In genomic region chr1:51616903-51617708, GRCh38 we compare ENCODE assay signal across 8 cellular contexts. TPM values are rescaled to one million over a fixed set of nuclear protein-coding genes. Genes with fewer than 3 reads are reported as not detected.
DNase-seq lines count a peak whose midpoint lies in the region; ATAC-seq lines count a peak whose summit lies in the region.

Gene OSBPL9, plus strand, starts transcription at chr1:51617092. Its CDS starts 19 bp downstream, at chr1:51617111.

- peak within 1 kb of the TSS; percentile 94 for H3K27ac Mint-ChIP-seq in activated CD8-positive, alpha-beta memory T cell treated with anti-CD3 and anti-CD28 coated beads, Interleukin-2, amount 10 ng/mL, durations not matched to agents 7 days and 5 days

- no peaks in the 10 kb centered on the region for H3K36me3 ChIP-seq in HUES48 (ENCODE audit: control insufficient read depth, insufficient read depth, low read length)
- no peaks in the 10 kb centered on the region for H3K36me3 ChIP-seq in NT2/D1 (ENCODE audit: insufficient read depth, insufficient read length, low read length)
- H3K36me3 ChIP-seq in endocrine pancreas (ENCODE audit: control insufficient read depth, insufficient read depth, low read length): no peaks in the 10 kb centered on the region
- no peaks in the 10 kb centered on the region for H3K36me3 ChIP-seq in mesodermal cell (ENCODE audit: control insufficient read depth, insufficient read depth, low read length)

- H3K9me3 Mint-ChIP-seq in activated CD8-positive, alpha-beta memory T cell treated with anti-CD3 and anti-CD28 coated beads, Interleukin-2, amount 10 ng/mL, durations not matched to agents 7 days and 5 days (ENCODE audit: low read depth): no peaks in the 10 kb centered on the region

- 0 to 1% methylated on average over 28 to 44 of the region's 45 CpGs for WGBS in mesodermal cell (ENCODE audit: insufficient coverage in 2 of 2), 2 experiments

- H3K9ac ChIP-seq in HUES48 (ENCODE audit: low read depth, low read length) (peak within 1 kb of the TSS; percentile 95), NT2/D1 (ENCODE audit: insufficient read length, low read depth) (peak within 1 kb of the TSS; percentile 76), endocrine pancreas (ENCODE audit: control insufficient read depth, insufficient read depth, low read length) (peak within 1 kb of the TSS; percentile 96)

- DNase-seq in COLO829 (ENCODE audit: low spot score): peak; percentile 86
- DNase-seq in NT2/D1 (ENCODE audit: low read depth, low spot score): peak; percentile 93
- peak; percentile 93 for DNase-seq in activated CD8-positive, alpha-beta memory T cell treated with anti-CD3 and anti-CD28 coated beads, Interleukin-2, amount 10 ng/mL, durations not matched to agents 7 days and 5 days
- peak; percentile 61 for DNase-seq in stimulated activated CD8-positive, alpha-beta memory T cell treated with anti-CD3 and anti-CD28 coated beads, Interleukin-15, amount 100 ng/mL, for 24 hours (ENCODE audit: low read depth)

- H3K27me3 ChIP-seq in HUES48 (ENCODE audit: control insufficient read depth, insufficient read depth, low read length): no peaks in the 10 kb centered on the region
- H3K27me3 ChIP-seq in NT2/D1 (ENCODE audit: insufficient read depth, insufficient read length): no peaks in the 10 kb centered on the region
- no peaks in the 10 kb centered on the region for H3K27me3 ChIP-seq in endocrine pancreas (ENCODE audit: control insufficient read depth, insufficient read depth, low read length)

- H3K27ac ChIP-seq in HUES48 (ENCODE audit: low read depth, low read length) (peak within 1 kb of the TSS; percentile 95), mesodermal cell (ENCODE audit: low read depth, low read length, severe bottlenecking) (peak within 1 kb of the TSS; percentile 89)

- no peaks in the 10 kb centered on the region for H3K36me3 Mint-ChIP-seq in activated CD8-positive, alpha-beta memory T cell treated with anti-CD3 and anti-CD28 coated beads, Interleukin-2, amount 10 ng/mL, durations not matched to agents 7 days and 5 days

- H3K4me3 Mint-ChIP-seq in activated CD8-positive, alpha-beta memory T cell treated with anti-CD3 and anti-CD28 coated beads, Interleukin-2, amount 10 ng/mL, durations not matched to agents 7 days and 5 days: peak within 1 kb of the TSS; percentile 99

- H3K4me3 ChIP-seq in HUES48 (ENCODE audit: low read depth, low read length): peak within 1 kb of the TSS; percentile 99
- H3K4me3 ChIP-seq in NT2/D1 (ENCODE audit: insufficient read length, low read depth): peak within 1 kb of the TSS; percentile 95
- peak within 1 kb of the TSS; percentile 83 for H3K4me3 ChIP-seq in endocrine pancreas (ENCODE audit: control insufficient read depth, insufficient read depth, low read length)
- peak within 1 kb of the TSS; percentile 86 for H3K4me3 ChIP-seq in mesodermal cell (ENCODE audit: extremely low read depth, insufficient read depth, low read length, poor library complexity, severe bottlenecking)

- H3K27me3 Mint-ChIP-seq in activated CD8-positive, alpha-beta memory T cell treated with anti-CD3 and anti-CD28 coated beads, Interleukin-2, amount 10 ng/mL, durations not matched to agents 7 days and 5 days: peaks cover 1% of the 10 kb centered on the region

- peaks cover 9% of the 10 kb centered on the region for H3K4me1 ChIP-seq in HUES48 (ENCODE audit: control insufficient read depth, insufficient read depth, low read length)
- H3K4me1 ChIP-seq in NT2/D1 (ENCODE audit: insufficient read depth, insufficient read length): peaks cover 4% of the 10 kb centered on the region
- peaks cover 15% of the 10 kb centered on the region for H3K4me1 ChIP-seq in endocrine pancreas (ENCODE audit: control insufficient read depth, insufficient read depth, low read length)
- H3K4me1 ChIP-seq in mesodermal cell (ENCODE audit: control insufficient read depth, insufficient read depth, low read length, poor library complexity, severe bottlenecking): peaks cover 29% of the 10 kb centered on the region

- CTCF ChIA-PET in activated CD8-positive, alpha-beta memory T cell treated with anti-CD3 and anti-CD28 coated beads, Interleukin-2, amount 10 ng/mL, durations not matched to agents 7 days and 5 days (lab: Charles Lee): no interaction called here

- H3K4me1 Mint-ChIP-seq in activated CD8-positive, alpha-beta memory T cell treated with anti-CD3 and anti-CD28 coated beads, Interleukin-2, amount 10 ng/mL, durations not matched to agents 7 days and 5 days: peaks cover 22% of the 10 kb centered on the region

- peak; percentile 89 for ATAC-seq in GM21381 (IDR thresholded peaks at IDR 0.05; ENCODE audit: unreplicated experiment)
- peak; percentile 95 for ATAC-seq in activated CD8-positive, alpha-beta memory T cell treated with anti-CD3 and anti-CD28 coated beads, Interleukin-2, amount 10 ng/mL, durations not matched to agents 7 days and 5 days

- H3K9me3 ChIP-seq in HUES48 (ENCODE audit: control insufficient read depth, insufficient read depth, low read length) (no peaks in the 10 kb centered on the region), NT2/D1 (ENCODE audit: insufficient read depth, low read length) (no peaks in the 10 kb centered on the region), endocrine pancreas (ENCODE audit: control insufficient read depth, low read length) (no peaks in the 10 kb centered on the region), mesodermal cell (ENCODE audit: control insufficient read depth, low read length) (no peaks in the 10 kb centered on the region)

RNA-seq across cellular contexts. Expression of gene OSBPL9, which starts in this region (rescaled TPM):
- total RNA-seq in activated CD8-positive, alpha-beta memory T cell treated with anti-CD3 and anti-CD28 coated beads, Interleukin-2, amount 10 ng/mL, durations not matched to agents 7 days and 5 days: 10 to 100 TPM; 46.5 to 48.5 TPM
- 133 TPM for polyA plus RNA-seq in mesodermal cell (2013, experiment 1 of 2)
- polyA plus RNA-seq in mesodermal cell (2013, experiment 2 of 2): 141 TPM

Comparison
In these comparisons a context has a peak if more than half of its experiments do, and no peak if none do; other contexts are left out.
1. Peak in every context shown above with its lines: DNase-seq, ATAC-seq, H3K4me3 ChIP-seq and H3K27ac ChIP-seq.